Comparison of ENCODE assay signal across 8 cellular contexts in genomic region chr2:80499095-80499494, GRCh38.
A peak's percentile ranks its signal among the peaks of the same experiment; 100 is the strongest.
DNase-seq lines count a peak whose midpoint lies in the region; ATAC-seq and TF ChIP-seq lines count a peak whose summit lies in the region.

No MANE protein-coding gene starts in this region.

- CTCF ChIA-PET in A673 (lab: Charles Lee) (interaction anchor here (1.3 kb wide), 1 partner anchor 173 kb away, joined by 6 read pairs; no protein-coding TSS in a partner anchor), HEK293T (lab: Yijun Ruan, JAX) (interaction anchor here (1.0 kb wide), 1 partner anchor 173 kb away, joined by 5 read pairs; no protein-coding TSS in a partner anchor), SK-N-SH (lab: Yijun Ruan, JAX) (interaction anchor here (0.6 to 11.7 kb wide), 35 partner anchors 9 to 566 kb away, joined by 3 to 179 read pairs (median 4); no protein-coding TSS in a partner anchor)

- H3K4me3 ChIP-seq in A673 (ENCODE audit: low read depth, low read length, poor library complexity, severe bottlenecking) (no peak overlapping the region), SK-N-SH (ENCODE audit: low read depth in 2 of 2, low read length in 1 of 2) (no peak overlapping the region; a peak in 1 of 4 replicates), transverse colon (no peak overlapping the region), gastroesophageal sphincter (no peak overlapping the region)

- H3K27me3 ChIP-seq in A673 (replicated peaks; ENCODE audit: insufficient read depth, low read depth, low read length, poor library complexity) (no peaks in the 10 kb centered on the region), SK-N-SH (ENCODE audit: insufficient read depth) (no peaks in the 10 kb centered on the region), transverse colon (no peaks in the 10 kb centered on the region), gastroesophageal sphincter (no peaks in the 10 kb centered on the region)

- peak; percentile 96 for TF ChIP-seq RAD21 in SK-N-SH (IDR thresholded peaks at IDR 0.05; ENCODE audit: low read length)

- H3K9ac ChIP-seq in SK-N-SH, result no peak overlapping the region

- H3K9me3 ChIP-seq in A673 (ENCODE audit: low read depth, low read length, poor library complexity, severe bottlenecking) (no peaks in the 10 kb centered on the region), SK-N-SH (no peaks in the 10 kb centered on the region), transverse colon (no peaks in the 10 kb centered on the region), gastroesophageal sphincter (no peaks in the 10 kb centered on the region)

- H3K4me2 ChIP-seq in SK-N-SH, result no peak overlapping the region

- H2AFZ ChIP-seq in SK-N-SH (ENCODE audit: low read depth), result no peak overlapping the region

- no peak for TF ChIP-seq EP300 in SK-N-SH (IDR thresholded peaks at IDR 0.05; ENCODE audit: borderline replicate concordance in 1 of 2, low read depth in 1 of 2, low read length in 1 of 2)
- TF ChIP-seq EP300 in transverse colon (IDR thresholded peaks at IDR 0.05; ENCODE audit: low read depth), result no peak
- TF ChIP-seq EP300 in gastroesophageal sphincter (IDR thresholded peaks at IDR 0.05), result no peak

- no peaks in the 10 kb centered on the region for H4K20me1 ChIP-seq in SK-N-SH (ENCODE audit: insufficient read depth)

- no peaks in the 10 kb centered on the region for H3K4me1 ChIP-seq in A673 (ENCODE audit: insufficient read depth, low read length, poor library complexity, severe bottlenecking)
- peaks cover 0 to 11% of the 10 kb centered on the region in 2 experiments; a peak in 3 of 4 replicates for H3K4me1 ChIP-seq in SK-N-SH (ENCODE audit: control insufficient read depth in 1 of 2, insufficient read depth in 2 of 2, low read depth in 1 of 2, low read length in 1 of 2)
- H3K4me1 ChIP-seq in transverse colon, result no peaks in the 10 kb centered on the region
- H3K4me1 ChIP-seq in gastroesophageal sphincter, result no peaks in the 10 kb centered on the region

- WGBS in SK-N-SH (ENCODE audit: low lambda C conversion rate), result 11% methylated on average over 2 of the region's 2 CpGs
- 12 to 15% methylated on average over 2 of the region's 2 CpGs for WGBS in transverse colon (ENCODE audit: low coverage in 1 of 2), 2 donors
- WGBS in gastroesophageal sphincter (ENCODE audit: low coverage in 1 of 2), 2 donors, result 13 to 57% methylated on average over 2 of the region's 2 CpGs

- no TSS peak for BruUV-seq in A673 (replicated peaks; lab: Mats Ljungman, UMichigan)

- TF ChIP-seq POLR2A in transverse colon (IDR thresholded peaks at IDR 0.05) (no peak), gastroesophageal sphincter (IDR thresholded peaks at IDR 0.05) (no peak)

- no peaks in the 10 kb centered on the region for H3K79me2 ChIP-seq in SK-N-SH (ENCODE audit: insufficient read depth)

- TF ChIP-seq CTCF in A673 (conservative IDR thresholded peaks at IDR 0.05; ENCODE audit: low read depth, low read length), result peak; percentile 60
- peak; percentile 88 for TF ChIP-seq CTCF in SK-N-SH (IDR thresholded peaks at IDR 0.05)
- peak; percentile 37 to 52 (median 40) for TF ChIP-seq CTCF in transverse colon (IDR thresholded peaks at IDR 0.05)
- peak in 2 of 4 experiments; percentile 17 to 39 for TF ChIP-seq CTCF in gastroesophageal sphincter (IDR thresholded peaks at IDR 0.05)

- H3K36me3 ChIP-seq in A673 (ENCODE audit: insufficient read depth, low read length, poor library complexity, severe bottlenecking), result no peaks in the 10 kb centered on the region
- H3K36me3 ChIP-seq in SK-N-SH (replicated peaks in 1 of 2; ENCODE audit: control insufficient read depth in 1 of 2, insufficient read depth in 2 of 2, low read length in 1 of 2), result no peaks in the 10 kb centered on the region
- no peaks in the 10 kb centered on the region for H3K36me3 ChIP-seq in transverse colon
- no peaks in the 10 kb centered on the region for H3K36me3 ChIP-seq in gastroesophageal sphincter

- no peaks in the 10 kb centered on the region for H3F3A ChIP-seq in SK-N-SH (replicated peaks; ENCODE audit: insufficient read depth)

- intact Hi-C loops in A673 (cut with micrococcal nuclease; ENCODE audit: unreplicated experiment), result loop anchor here (2.0 to 10.0 kb wide), 3 partner anchors 172 to 562 kb away; no protein-coding TSS in a partner anchor
- intact Hi-C loops in left ventricle myocardium superior (cut with micrococcal nuclease), result loop anchor here (1.0 kb wide), 1 partner anchor 173 kb away; no protein-coding TSS in a partner anchor
- intact Hi-C loops in transverse colon (cut with DNase I; ENCODE audit: low total_unique reads), result no loop called here

- ATAC-seq in left ventricle myocardium superior, result peak; percentile 74
- no peak for ATAC-seq in gastroesophageal sphincter
- ATAC-seq in HG02852 (IDR thresholded peaks at IDR 0.05; ENCODE audit: unreplicated experiment), result no peak

- DNase-seq in A673 (ENCODE audit: low spot score), result peak; percentile 32
- DNase-seq in HEK293T (ENCODE audit: extremely low spot score), result peak; percentile 10
- peak; percentile 30 for DNase-seq in SK-N-SH
- DNase-seq in left ventricle myocardium superior, result peak; percentile 26
- peak; percentile 28 for DNase-seq in transverse colon
- no peak for DNase-seq in stimulated activated CD8-positive, alpha-beta memory T cell treated with anti-CD3 and anti-CD28 coated beads, Interleukin-4, amount 100 ng/mL, for 48 hours

- H3K9me2 ChIP-seq in SK-N-SH, result no peaks in the 10 kb centered on the region

- in situ Hi-C loops in transverse colon (cut with MboI; ENCODE audit: low pct_ligation_motif_present in 1 of 4, low pct_unique_long_range_greater_than_20kb in 1 of 4, low sequenced_read_pairs in 3 of 4), result no loop called here

- POLR2A ChIA-PET in A673 (lab: Charles Lee; ENCODE audit: low non-redundant PET), result no interaction called here
- POLR2A ChIA-PET in HEK293T (lab: Yijun Ruan, JAX), result no interaction called here
- POLR2A ChIA-PET in SK-N-SH (lab: Yijun Ruan, JAX), result interaction anchor here (0.7 kb wide), 1 partner anchor 173 kb away, joined by 3 read pairs; no protein-coding TSS in a partner anchor

- H3K27ac ChIP-seq in A673 (ENCODE audit: low read depth, low read length, poor library complexity, severe bottlenecking) (no peak overlapping the region), SK-N-SH (ENCODE audit: low read depth in 2 of 2, low read length in 1 of 2) (no peak overlapping the region), transverse colon (no peak overlapping the region), gastroesophageal sphincter (no peak overlapping the region)

TF ChIP-seq in HEK293T, 16 proteins besides CTCF, POLR2A, EP300 and RAD21:
- TF ChIP-seq FOXK2 (IDR thresholded peaks at IDR 0.05) (no peak), ELF4 (IDR thresholded peaks at IDR 0.05) (no peak), HDGF (IDR thresholded peaks at IDR 0.05; ENCODE audit: borderline replicate concordance) (no peak), TARDBP (IDR thresholded peaks at IDR 0.05) (no peak), FOXA1 (IDR thresholded peaks at IDR 0.05) (no peak), ARNT (IDR thresholded peaks at IDR 0.05) (no peak), CTBP1 (IDR thresholded peaks at IDR 0.05; ENCODE audit: borderline replicate concordance) (no peak)

TF ChIP-seq in SK-N-SH, 30 proteins besides CTCF, POLR2A, EP300 and RAD21:
- TF ChIP-seq, protein P1, sequence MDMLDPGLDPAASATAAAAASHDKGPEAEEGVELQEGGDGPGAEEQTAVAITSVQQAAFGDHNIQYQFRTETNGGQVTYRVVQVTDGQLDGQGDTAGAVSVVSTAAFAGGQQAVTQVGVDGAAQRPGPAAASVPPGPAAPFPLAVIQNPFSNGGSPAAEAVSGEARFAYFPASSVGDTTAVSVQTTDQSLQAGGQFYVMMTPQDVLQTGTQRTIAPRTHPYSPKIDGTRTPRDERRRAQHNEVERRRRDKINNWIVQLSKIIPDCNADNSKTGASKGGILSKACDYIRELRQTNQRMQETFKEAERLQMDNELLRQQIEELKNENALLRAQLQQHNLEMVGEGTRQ (IDR thresholded peaks at IDR 0.05; ENCODE audit: borderline replicate concordance, low read depth, low read length), result no peak
- no peak for TF ChIP-seq SIN3A (IDR thresholded peaks at IDR 0.05; ENCODE audit: borderline replicate concordance, low read depth, low read length)
- no peak for TF ChIP-seq FOXM1 (IDR thresholded peaks at IDR 0.05; ENCODE audit: low read depth)
- peak; percentile 98 for TF ChIP-seq SMC3 (IDR thresholded peaks at IDR 0.05; ENCODE audit: low read depth, low read length)
- no peak for TF ChIP-seq GABPA (IDR thresholded peaks at IDR 0.05; ENCODE audit: low read depth)
- TF ChIP-seq NRF1 (IDR thresholded peaks at IDR 0.05; ENCODE audit: low read depth, low read length), result 0 out of 2 replicates have a peak, but pooled peaks have one; percentile 29
